14 cellular contexts compared by ENCODE assay signal in genomic region chr2:215396595-215397313, GRCh38. TPM values are rescaled to one million over a fixed set of nuclear protein-coding genes. Genes with fewer than 3 reads are reported as not detected.
DNase-seq lines count a peak whose midpoint lies in the region; ATAC-seq and TF ChIP-seq lines count a peak whose summit lies in the region.
"Had no signal": no experiment of that assay in that cellular context is flagged by ENCODE, and none has a peak within 500 bp of the region (broad histone marks: within the 10 kb centered on the region; RNA-seq: fewer than 3 reads in every experiment).

No MANE protein-coding gene starts in this region.

- no peak overlapping the region for H3K4me2 ChIP-seq in IMR-90 (ENCODE audit: low read depth, low read length)
- H3K4me2 ChIP-seq: neural progenitor cell had no signal

- H3K4ac ChIP-seq in IMR-90 (ENCODE audit: low read depth, low read length) = peak overlapping the region; percentile 70; the same call in 1 of the 2 replicates

- no peak overlapping the region for H2BK20ac ChIP-seq in IMR-90 (ENCODE audit: low read depth, low read length)

- POLR2A ChIA-PET in IMR-90 (lab: Charles Lee; ENCODE audit: unreplicated experiment) = interaction anchor here (0.6 kb wide), 1 partner anchor 943 kb away, joined by 4 read pairs; no protein-coding TSS in a partner anchor
- POLR2A ChIA-PET in Caco-2 (lab: Charles Lee) = interaction anchor here (0.6 kb wide), 1 partner anchor 33 kb away, joined by 3 read pairs; no protein-coding TSS in a partner anchor

- ATAC-seq in IMR-90 (ENCODE audit: low read depth) (peak; percentile 50), lower lobe of right lung (peak; percentile 51 to 52), GM18861 (IDR thresholded peaks at IDR 0.05; ENCODE audit: unreplicated experiment) (no peak)
- no peak for ATAC-seq in activated CD8-positive, alpha-beta memory T cell treated with anti-CD3 and anti-CD28 coated beads, Interleukin-2, amount 10 ng/mL, durations not matched to agents 7 days and 5 days

- H3K27me3 ChIP-seq in IMR-90 (ENCODE audit: control insufficient read depth, insufficient read depth, low read length) (no peaks in the 10 kb centered on the region), lower lobe of right lung (ENCODE audit: low read depth) (no peaks in the 10 kb centered on the region), Caco-2 (replicated peaks; ENCODE audit: control insufficient read depth, insufficient read depth, low read length) (no peaks in the 10 kb centered on the region)
- H3K27me3 ChIP-seq: neural progenitor cell had no signal

- no peak overlapping the region; the same call in 1 of the 2 replicates for H3K14ac ChIP-seq in IMR-90 (replicated peaks; ENCODE audit: low read depth, low read length)

- H3K27me3 Mint-ChIP-seq in Caco-2 (ENCODE audit: insufficient read depth, unreplicated experiment) = no peaks in the 10 kb centered on the region
- peaks cover 35% of the 10 kb centered on the region for H3K27me3 Mint-ChIP-seq in activated CD8-positive, alpha-beta memory T cell treated with anti-CD3 and anti-CD28 coated beads, Interleukin-2, amount 10 ng/mL, durations not matched to agents 7 days and 5 days

- no peak overlapping the region for H2AK9ac ChIP-seq in IMR-90 (replicated peaks; ENCODE audit: low read depth, low read length, poor library complexity)

- no peak for TF ChIP-seq CTCF in IMR-90 (conservative IDR thresholded peaks at IDR 0.05; ENCODE audit: low read depth, low read length)
- no peak for TF ChIP-seq CTCF in astrocyte of the cerebellum (IDR thresholded peaks at IDR 0.05; ENCODE audit: low read depth, low read length, missing control alignments)
- TF ChIP-seq CTCF in lower lobe of right lung (IDR thresholded peaks at IDR 0.05) = no peak
- TF ChIP-seq CTCF in Caco-2 (IDR thresholded peaks at IDR 0.05; ENCODE audit: insufficient read depth in 1 of 2, low read depth in 1 of 2, low read length in 1 of 2, severe bottlenecking in 1 of 2, unreplicated experiment in 1 of 2) = no peak

- no peak overlapping the region for H3K4me3 Mint-ChIP-seq in Caco-2 (ENCODE audit: unreplicated experiment)
- no peak overlapping the region for H3K4me3 Mint-ChIP-seq in activated CD8-positive, alpha-beta memory T cell treated with anti-CD3 and anti-CD28 coated beads, Interleukin-2, amount 10 ng/mL, durations not matched to agents 7 days and 5 days
- H3K4me3 Mint-ChIP-seq: neural progenitor cell had no signal

- DNase-seq in AG08396 (ENCODE audit: low spot score) (peak; percentile 18), IMR-90 (peak; percentile 82), astrocyte of the cerebellum (ENCODE audit: low read depth) (peak; percentile 55), lower lobe of right lung (no peak), SK-N-DZ (ENCODE audit: low spot score) (no peak), Caco-2 (no peak)
- DNase-seq in activated CD8-positive, alpha-beta memory T cell treated with anti-CD3 and anti-CD28 coated beads, Interleukin-2, amount 10 ng/mL, durations not matched to agents 7 days and 5 days = no peak
- DNase-seq: activated CD8-positive, alpha-beta memory T cell treated with anti-CD3 and anti-CD28 coated beads for 24 hours; NCI-H1436 treated with DMSO at 0.1 percent for 48 hours; stimulated activated CD4-positive, alpha-beta T cell treated with anti-CD3 and anti-CD28 coated beads, Interleukin-2, amount 100 ng/mL, for 24 hours had no signal

- no peak for TF ChIP-seq RAD21 in IMR-90 (IDR thresholded peaks at IDR 0.05; ENCODE audit: low read length)

- H3K36me3 Mint-ChIP-seq in Caco-2 (ENCODE audit: insufficient read depth, unreplicated experiment) = peaks cover 100% of the 10 kb centered on the region
- H3K36me3 Mint-ChIP-seq in activated CD8-positive, alpha-beta memory T cell treated with anti-CD3 and anti-CD28 coated beads, Interleukin-2, amount 10 ng/mL, durations not matched to agents 7 days and 5 days = no peaks in the 10 kb centered on the region

- no peak overlapping the region for H2AFZ ChIP-seq in IMR-90 (replicated peaks; ENCODE audit: low read length, poor library complexity)
- H2AFZ ChIP-seq: neural progenitor cell had no signal

- peaks cover 29% of the 10 kb centered on the region for H3K4me1 Mint-ChIP-seq in Caco-2 (ENCODE audit: low read depth, unreplicated experiment)
- peaks cover 2% of the 10 kb centered on the region for H3K4me1 Mint-ChIP-seq in activated CD8-positive, alpha-beta memory T cell treated with anti-CD3 and anti-CD28 coated beads, Interleukin-2, amount 10 ng/mL, durations not matched to agents 7 days and 5 days
- H3K4me1 Mint-ChIP-seq: neural progenitor cell had no signal

- no peak overlapping the region for H2BK15ac ChIP-seq in IMR-90 (ENCODE audit: low read depth, low read length)

- peak overlapping the region in 1 of 2 experiments; percentile 58; a peak in 1 of 4 replicates for H4K8ac ChIP-seq in IMR-90 (ENCODE audit: low read depth in 2 of 2, low read length in 2 of 2)

- no peak for TF ChIP-seq POLR2A in IMR-90 (IDR thresholded peaks at IDR 0.05; ENCODE audit: low read depth, low read length)

- H3K9me3 Mint-ChIP-seq in Caco-2 (ENCODE audit: unreplicated experiment) = no peaks in the 10 kb centered on the region
- H3K9me3 Mint-ChIP-seq in activated CD8-positive, alpha-beta memory T cell treated with anti-CD3 and anti-CD28 coated beads, Interleukin-2, amount 10 ng/mL, durations not matched to agents 7 days and 5 days (ENCODE audit: low read depth) = no peaks in the 10 kb centered on the region
- H3K9me3 Mint-ChIP-seq: neural progenitor cell had no signal

- no TSS peak for BruUV-seq in IMR-90 (replicated peaks; lab: Mats Ljungman, UMichigan)
- no TSS peak for BruUV-seq in Caco-2 (replicated peaks; lab: Mats Ljungman, UMichigan)

- peak overlapping the region; percentile 14; the same call in 1 of the 2 replicates for H4K5ac ChIP-seq in IMR-90 (ENCODE audit: low read depth, low read length)

- H3K4me3 ChIP-seq in IMR-90 (ENCODE audit: insufficient read depth, low read depth, low read length) = no peak overlapping the region
- no peak overlapping the region for H3K4me3 ChIP-seq in astrocyte of the cerebellum (ENCODE audit: low read depth, low read length)
- no peak overlapping the region for H3K4me3 ChIP-seq in lower lobe of right lung
- no peak overlapping the region for H3K4me3 ChIP-seq in Caco-2 (ENCODE audit: low read depth, low read length)
- H3K4me3 ChIP-seq: neural progenitor cell had no signal

- peak overlapping the region; percentile 6; the same call in 1 of the 2 replicates for H3K23ac ChIP-seq in IMR-90 (ENCODE audit: low read depth, low read length)

- no CpG with 5 or more reads among the region's 2 CpGs for WGBS in IMR-90 (ENCODE audit: extremely low coverage in 2 of 2, insufficient read length in 1 of 2), 2 experiments

- peaks cover 38 to 62% of the 10 kb centered on the region in 2 experiments for H3K79me1 ChIP-seq in IMR-90 (ENCODE audit: low read depth in 1 of 2, low read length in 2 of 2)

- H3K27ac ChIP-seq in IMR-90 (ENCODE audit: insufficient read depth, low read length) (peak overlapping the region; percentile 87), lower lobe of right lung (no peak overlapping the region)
- H3K27ac ChIP-seq: C4-2B, epithelial cell of prostate, neural progenitor cell had no signal

- peak overlapping the region; percentile 53; the same call in 1 of the 2 replicates for H3K18ac ChIP-seq in IMR-90 (ENCODE audit: low read depth, low read length)

- H3K56ac ChIP-seq in IMR-90 (ENCODE audit: extremely low read depth, insufficient read depth, low read length) = 0 out of 2 replicates have a peak overlapping the region, but pooled peaks have one; percentile 11

- dilution Hi-C loops in IMR-90 (cut with HindIII; ENCODE audit: low sequenced_read_pairs, unreplicated experiment) = no loop called here

- CTCF ChIA-PET in IMR-90 (lab: Yijun Ruan, JAX) (interaction anchor here (0.7 to 1.4 kb wide), 4 partner anchors 13 to 522 kb away, joined by 3 to 5 read pairs (median 4); no protein-coding TSS in a partner anchor), Caco-2 (lab: Charles Lee) (no interaction called here)
- CTCF ChIA-PET in activated CD8-positive, alpha-beta memory T cell treated with anti-CD3 and anti-CD28 coated beads, Interleukin-2, amount 10 ng/mL, durations not matched to agents 7 days and 5 days (lab: Charles Lee) = no interaction called here

- H3K27ac Mint-ChIP-seq in Caco-2 (ENCODE audit: unreplicated experiment) = no peak overlapping the region
- no peak overlapping the region for H3K27ac Mint-ChIP-seq in activated CD8-positive, alpha-beta memory T cell treated with anti-CD3 and anti-CD28 coated beads, Interleukin-2, amount 10 ng/mL, durations not matched to agents 7 days and 5 days
- H3K27ac Mint-ChIP-seq: neural progenitor cell had no signal

- peak overlapping the region; percentile 20 for H4K91ac ChIP-seq in IMR-90 (ENCODE audit: insufficient read depth, low read depth, low read length)

- H3K4me1 ChIP-seq in IMR-90 (ENCODE audit: control insufficient read depth, insufficient read depth, low read length) (peaks cover 13% of the 10 kb centered on the region), lower lobe of right lung (peaks cover 12% of the 10 kb centered on the region), Caco-2 (peaks cover 10% of the 10 kb centered on the region; the same call in 1 of the 2 replicates)
- H3K4me1 ChIP-seq: neural progenitor cell had no signal

- peak overlapping the region; percentile 79 for H2BK5ac ChIP-seq in IMR-90 (ENCODE audit: low read depth, low read length, poor library complexity, severe bottlenecking)

- intact Hi-C loops in IMR-90 (cut with micrococcal nuclease) (no loop called here), lower lobe of right lung (cut with DNase I) (no loop called here), Caco-2 (cut with micrococcal nuclease; ENCODE audit: unreplicated experiment) (loop anchor here (2.0 kb wide), 1 partner anchor 534 kb away; no protein-coding TSS in a partner anchor)

- H3K9me3 ChIP-seq in IMR-90 (ENCODE audit: control insufficient read depth, insufficient read depth, low read length) (no peaks in the 10 kb centered on the region), lower lobe of right lung (no peaks in the 10 kb centered on the region), Caco-2 (no peaks in the 10 kb centered on the region)

- in situ Hi-C loops in IMR-90 (cut with MboI; ENCODE audit: low sequenced_read_pairs) (no loop called here), astrocyte of the cerebellum (cut with HindIII; ENCODE audit: low sequenced_read_pairs) (no loop called here)

- peaks cover 8% of the 10 kb centered on the region; the same call in 1 of the 2 replicates for H3K9me1 ChIP-seq in IMR-90 (ENCODE audit: insufficient read depth, low read length)

- H3K36me3 ChIP-seq in IMR-90 (ENCODE audit: control insufficient read depth, insufficient read depth, low read length) (peaks cover 65% of the 10 kb centered on the region), lower lobe of right lung (peaks cover 65% of the 10 kb centered on the region), Caco-2 (ENCODE audit: control insufficient read depth, insufficient read depth, low read length) (peaks cover 14% of the 10 kb centered on the region)
- H3K36me3 ChIP-seq: neural progenitor cell had no signal

- H3K9ac ChIP-seq in IMR-90 (ENCODE audit: low read depth, low read length) = peak overlapping the region; percentile 31; the same call in 1 of the 2 replicates
- H3K9ac ChIP-seq: neural progenitor cell had no signal

- H2AK5ac ChIP-seq in IMR-90 (ENCODE audit: low read depth, low read length) = peak overlapping the region; percentile 48; the same call in 1 of the 2 replicates

- H4K20me1 ChIP-seq in IMR-90 (ENCODE audit: insufficient read depth, low read length) = peaks cover 19% of the 10 kb centered on the region

- H2BK120ac ChIP-seq in IMR-90 (ENCODE audit: low read depth, low read length) = peak overlapping the region; percentile 81

RNA-seq across cellular contexts. Expression of gene FN1, which starts 39.1 kb away (rescaled TPM):
- total RNA-seq in IMR-90 (2012; rRNA removed) = 7,693 and 8,243 TPM in 2 replicates
- 11,046 and 13,004 TPM in 2 replicates for polyA plus RNA-seq in IMR-90 (2012; rRNA removed)
- polyA plus RNA-seq in IMR-90 (2012; cell fraction: cytosol; rRNA removed) = 4,918 and 6,925 TPM in 2 replicates
- 23,704 and 31,508 TPM in 2 replicates for polyA plus RNA-seq in IMR-90 (2012; cell fraction: nucleus; rRNA removed; ENCODE audit: low replicate concordance)
- 1,248 TPM for total RNA-seq in lower lobe of right lung
- polyA plus RNA-seq in SK-N-DZ (2014; cell fraction: cytosol; rRNA removed) = 339 and 342 TPM in 2 replicates
- 278 and 371 TPM in 2 replicates for polyA plus RNA-seq in SK-N-DZ (2014; cell fraction: nucleus; rRNA removed)
- 3,805 and 3,872 TPM in 2 replicates for total RNA-seq in Caco-2 (2022)
- total RNA-seq in activated CD8-positive, alpha-beta memory T cell treated with anti-CD3 and anti-CD28 coated beads, Interleukin-2, amount 10 ng/mL, durations not matched to agents 7 days and 5 days = 1 to 10 TPM in 1 of 2 experiments, under 1 TPM in 1; 0.70 to 2.5 TPM

Comparison
In these comparisons a context has a peak if more than half of its experiments do, and no peak if none do; other contexts are left out.
1. DNase-seq: peak in AG08396 (single experiment), IMR-90 (single experiment) and astrocyte of the cerebellum (single experiment); none in lower lobe of right lung (single experiment), SK-N-DZ (single experiment), Caco-2 (0 of 2) and activated CD8-positive, alpha-beta memory T cell treated with anti-CD3 and anti-CD28 coated beads, Interleukin-2, amount 10 ng/mL, durations not matched to agents 7 days and 5 days (single experiment).
2. ATAC-seq: peak in IMR-90 (single experiment) and lower lobe of right lung (2 of 2); none in GM18861 (single experiment) and activated CD8-positive, alpha-beta memory T cell treated with anti-CD3 and anti-CD28 coated beads, Interleukin-2, amount 10 ng/mL, durations not matched to agents 7 days and 5 days (single experiment).
3. RNA of gene FN1, which starts 39.1 kb away (total RNA-seq): 7,693 to 8,243 TPM in IMR-90, 3,805 to 3,872 TPM in Caco-2 and 1,248 TPM in lower lobe of right lung (single experiment); 0.70 to 2.5 TPM in activated CD8-positive, alpha-beta memory T cell treated with anti-CD3 and anti-CD28 coated beads, Interleukin-2, amount 10 ng/mL, durations not matched to agents 7 days and 5 days; every median in the first group is over 100 times any median in the second.